25 cellular contexts compared by ENCODE assay signal in genomic region chr6:167791780-167792478, GRCh38. TPM values are rescaled to one million over a fixed set of nuclear protein-coding genes. Genes with fewer than 3 reads are reported as not detected.
DNase-seq lines count a peak whose midpoint lies in the region; ATAC-seq, FAIRE-seq and TF ChIP-seq lines count a peak whose summit lies in the region.
"Had no signal": no experiment of that assay in that cellular context is flagged by ENCODE, and none has a peak within 500 bp of the region (broad histone marks: within the 10 kb centered on the region; RNA-seq: fewer than 3 reads in every experiment).

No MANE protein-coding gene starts in this region.

- no peak overlapping the region for H2AFZ ChIP-seq in GM12878 (ENCODE audit: control insufficient read depth, low read depth, low read length)
- H2AFZ ChIP-seq in osteoblast (ENCODE audit: low read length): no peak overlapping the region
- H2AFZ ChIP-seq: parathyroid adenoma had no signal

- TF ChIP-seq CTCF in HEK293 (tag by site-specific recombination; IDR thresholded peaks at IDR 0.05): no peak
- TF ChIP-seq CTCF in GM12878 (IDR thresholded peaks at IDR 0.05 in 2 of 3, conservative IDR thresholded peaks at IDR 0.05 in 1 of 3; ENCODE audit: control insufficient read depth in 2 of 3, extremely low read depth in 1 of 3, insufficient read depth in 1 of 3, low read depth in 3 of 3, low read length in 3 of 3): no peak
- no peak for TF ChIP-seq CTCF in lung (IDR thresholded peaks at IDR 0.05; ENCODE audit: control extremely low read depth, extremely low read depth)
- no peak for TF ChIP-seq CTCF in osteoblast (IDR thresholded peaks at IDR 0.05; ENCODE audit: extremely low read depth, low read depth, low read length)
- no peak for TF ChIP-seq CTCF in thyroid gland (IDR thresholded peaks at IDR 0.05)

- H3K79me2 ChIP-seq in GM12878 (ENCODE audit: control insufficient read depth, insufficient read depth, low read length): no peaks in the 10 kb centered on the region
- no peaks in the 10 kb centered on the region for H3K79me2 ChIP-seq in osteoblast (ENCODE audit: insufficient read depth, low read length)
- H3K79me2 ChIP-seq: parathyroid adenoma had no signal

- SMC1A ChIA-PET in GM12878 (lab: Charles Lee; ENCODE audit: uncharacterized antibody, unreplicated experiment): no interaction called here

- WGBS in GM12878 (ENCODE audit: insufficient coverage, insufficient replicate concordance, low lambda C conversion rate, missing lambda C conversion rate): 52% methylated on average over 13 of the region's 13 CpGs
- 81 to 86% methylated on average over 13 of the region's 13 CpGs for WGBS in lung, 2 donors
- 78 to 85% methylated on average over 13 of the region's 13 CpGs for WGBS in thyroid gland, 2 donors

- peaks cover 4% of the 10 kb centered on the region for H3K36me3 Mint-ChIP-seq in T-helper 17 cell (ENCODE audit: low read depth)
- H3K36me3 Mint-ChIP-seq: CD4-positive, CD25-positive, alpha-beta regulatory T cell; natural killer cell had no signal

- peaks cover 0 to 3% (median 0%) of the 10 kb centered on the region in 11 experiments; a peak in 1 of 22 replicates for H3K36me3 ChIP-seq in BLaER1 treated with 17β-estradiol and CSF1 and Interleukin-3, amounts not matched to agents 10 nM and 100 nM
- no peaks in the 10 kb centered on the region for H3K36me3 ChIP-seq in HEK293 (ENCODE audit: control insufficient read depth in 2 of 2, insufficient read depth in 1 of 2, low read length in 2 of 2)
- H3K36me3 ChIP-seq in GM12878 (ENCODE audit: control insufficient read depth in 2 of 2, insufficient read depth in 2 of 2, low read length in 1 of 2): no peaks in the 10 kb centered on the region
- H3K36me3 ChIP-seq in lung (ENCODE audit: control insufficient read depth in 2 of 2, insufficient read depth in 2 of 2, low read length in 2 of 2): no peaks in the 10 kb centered on the region
- no peaks in the 10 kb centered on the region for H3K36me3 ChIP-seq in osteoblast (ENCODE audit: insufficient read depth, low read length)
- no peaks in the 10 kb centered on the region for H3K36me3 ChIP-seq in thyroid gland
- H3K36me3 ChIP-seq: gastrocnemius medialis, upper lobe of right lung, WERI-Rb-1 had no signal

- H4K20me1 ChIP-seq in BLaER1 treated with 17β-estradiol and CSF1 and Interleukin-3, amounts not matched to agents 10 nM and 100 nM: peaks cover 0 to 3% (median 0%) of the 10 kb centered on the region in 11 experiments; a peak in 1 of 22 replicates
- H4K20me1 ChIP-seq in GM12878 (ENCODE audit: control insufficient read depth, insufficient read depth) (no peaks in the 10 kb centered on the region), osteoblast (ENCODE audit: insufficient read depth, low read length) (no peaks in the 10 kb centered on the region)

- POLR2A ChIA-PET in HEK293 (lab: Yijun Ruan, JAX): interaction anchor here (0.6 kb wide), 1 partner anchor 188 kb away, joined by 5 read pairs; no protein-coding TSS in a partner anchor
- POLR2A ChIA-PET in GM12878 (lab: Charles Lee): no interaction called here

- H3K9ac ChIP-seq in BLaER1 treated with 17β-estradiol and CSF1 and Interleukin-3, amounts not matched to agents 10 nM and 100 nM: peak overlapping the region in 1 of 11 experiments; percentile 6; a peak in 1 of 22 replicates
- H3K9ac ChIP-seq in GM12878 (ENCODE audit: control insufficient read depth, insufficient read depth, low read length): no peak overlapping the region
- H3K9ac ChIP-seq: parathyroid adenoma had no signal

- ATAC-seq in GM12878 (peak; percentile 54), lung (ENCODE audit: insufficient read depth, low FRiP score) (no peak), T-helper 17 cell (no peak)
- ATAC-seq: activated naive CD8-positive, alpha-beta T cell treated with anti-CD3 and anti-CD28 coated beads, Interleukin-2, amount 50 U/mL, for 24 hours; gastrocnemius medialis; natural killer cell; SK-N-SH treated with all-trans-retinoic acid at 6 μM for 48 hours had no signal

- peaks cover 55% of the 10 kb centered on the region for H3K27me3 Mint-ChIP-seq in T-helper 17 cell

- in situ Hi-C loops in GM12878 (cut with MboI): no loop called here

- peaks cover 33 to 74% (median 52%) of the 10 kb centered on the region in 10 experiments for H3K4me1 ChIP-seq in BLaER1 treated with 17β-estradiol and CSF1 and Interleukin-3, amounts not matched to agents 10 nM and 100 nM
- H3K4me1 ChIP-seq in HEK293 (ENCODE audit: control insufficient read depth, insufficient read depth, low read length) (no peaks in the 10 kb centered on the region), GM12878 (ENCODE audit: control insufficient read depth, insufficient read depth, low read length) (peaks cover 3% of the 10 kb centered on the region; the same call in 1 of the 2 replicates), lung (ENCODE audit: control insufficient read depth in 2 of 2, insufficient read depth in 2 of 2, low read length in 2 of 2) (peaks cover under 1 to 9% of the 10 kb centered on the region in 2 donors), osteoblast (ENCODE audit: insufficient read depth, low read length) (no peaks in the 10 kb centered on the region), thyroid gland (peaks cover 9 to 14% of the 10 kb centered on the region in 2 donors)
- H3K4me1 ChIP-seq: parathyroid adenoma, upper lobe of right lung had no signal

- no peak for TF ChIP-seq POLR2A in GM12878 (IDR thresholded peaks at IDR 0.05; ENCODE audit: low read depth, low read length)
- TF ChIP-seq POLR2A in thyroid gland (IDR thresholded peaks at IDR 0.05): no peak

- no peak for FAIRE-seq in GM12878 (lab: Jason Lieb, UNC)

- RAD21 ChIA-PET in GM12878 (lab: Charles Lee; ENCODE audit: unreplicated experiment): interaction anchor here (1.2 kb wide), 1 partner anchor 107 kb away, joined by 3 read pairs; no protein-coding TSS in a partner anchor

- H3K27ac ChIP-seq in BLaER1 treated with 17β-estradiol and CSF1 and Interleukin-3, amounts not matched to agents 10 nM and 100 nM: peak overlapping the region in 4 of 11 experiments; percentile 47 to 67 (median 53); a peak in 6 of 22 replicates
- H3K27ac ChIP-seq in HEK293 (ENCODE audit: extremely low read depth, low read depth, low read length) (no peak overlapping the region), GM12878 (ENCODE audit: control insufficient read depth, insufficient read depth) (no peak overlapping the region), lung (ENCODE audit: low read depth in 1 of 2, low read length in 1 of 2) (no peak overlapping the region), osteoblast (ENCODE audit: low read depth, low read length) (no peak overlapping the region), thyroid gland (no peak overlapping the region)
- H3K27ac ChIP-seq: gastrocnemius medialis, parathyroid adenoma, upper lobe of right lung, WERI-Rb-1 had no signal

- peak overlapping the region in 10 of 11 experiments; percentile 8 to 84 (median 50); a peak in 17 of 22 replicates for H3K4me2 ChIP-seq in BLaER1 treated with 17β-estradiol and CSF1 and Interleukin-3, amounts not matched to agents 10 nM and 100 nM
- no peak overlapping the region for H3K4me2 ChIP-seq in GM12878 (ENCODE audit: control insufficient read depth, insufficient read depth)
- no peak overlapping the region for H3K4me2 ChIP-seq in osteoblast (ENCODE audit: insufficient read depth, low read length)

- H3K4me3 Mint-ChIP-seq in T-helper 17 cell: no peak overlapping the region
- H3K4me3 Mint-ChIP-seq: activated naive CD8-positive, alpha-beta T cell treated with anti-CD3 and anti-CD28 coated beads, Interleukin-2, amount 50 U/mL, for 24 hours; natural killer cell; T-helper 2 cell treated with Interferon-gamma antibody and Interleukin-4, amounts not matched to agents 5 μg/mL and 100 μg/mL, for 36 hours had no signal

- H3K27ac Mint-ChIP-seq in T-helper 17 cell: no peak overlapping the region
- H3K27ac Mint-ChIP-seq: activated naive CD8-positive, alpha-beta T cell treated with anti-CD3 and anti-CD28 coated beads, Interleukin-2, amount 50 U/mL, for 24 hours; CD4-positive, CD25-positive, alpha-beta regulatory T cell; natural killer cell; T-helper 2 cell treated with Interferon-gamma antibody and Interleukin-4, amounts not matched to agents 5 μg/mL and 100 μg/mL, for 36 hours had no signal

- H3K9me3 ChIP-seq in BLaER1 treated with 17β-estradiol and CSF1 and Interleukin-3, amounts not matched to agents 10 nM and 100 nM (replicated peaks in 1 of 11): peaks cover 14 to 27% (median 19%) of the 10 kb centered on the region in 11 experiments; a peak in 21 of 22 replicates
- H3K9me3 ChIP-seq in HEK293 (ENCODE audit: control insufficient read depth, insufficient read depth, low read depth, low read length): no peaks in the 10 kb centered on the region
- H3K9me3 ChIP-seq in GM12878 (replicated peaks; ENCODE audit: control insufficient read depth, insufficient read depth, low read length): no peaks in the 10 kb centered on the region; the same call in 2 of the 3 replicates
- H3K9me3 ChIP-seq in lung (ENCODE audit: control insufficient read depth in 2 of 2, insufficient read depth in 1 of 2, low read length in 1 of 2): no peaks in the 10 kb centered on the region
- H3K9me3 ChIP-seq in T-helper 17 cell (ENCODE audit: control insufficient read depth, low read length, poor library complexity, severe bottlenecking): no peaks in the 10 kb centered on the region
- H3K9me3 ChIP-seq in osteoblast (ENCODE audit: low read depth, low read length): no peaks in the 10 kb centered on the region
- H3K9me3 ChIP-seq in thyroid gland: no peaks in the 10 kb centered on the region
- H3K9me3 ChIP-seq: gastrocnemius medialis, upper lobe of right lung had no signal

- H3K4me3 ChIP-seq in BLaER1 treated with 17β-estradiol and CSF1 and Interleukin-3, amounts not matched to agents 10 nM and 100 nM: no peak overlapping the region
- H3K4me3 ChIP-seq in HEK293 (ENCODE audit: low read depth, low read length) (no peak overlapping the region), GM12878 (no peak overlapping the region), lung (no peak overlapping the region), osteoblast (ENCODE audit: insufficient read depth, low read length) (no peak overlapping the region), thyroid gland (replicated peaks in 1 of 3) (no peak overlapping the region)
- H3K4me3 ChIP-seq: gastrocnemius medialis, upper lobe of right lung had no signal

- CTCF ChIA-PET in HEK293 (lab: Yijun Ruan, JAX): interaction anchor here (0.9 kb wide), 1 partner anchor 10 kb away, joined by 4 read pairs; no protein-coding TSS in a partner anchor
- CTCF ChIA-PET in GM12878 (lab: Yijun Ruan, JAX): no interaction called here

- H3K4me1 Mint-ChIP-seq in T-helper 17 cell: peaks cover 14% of the 10 kb centered on the region
- H3K4me1 Mint-ChIP-seq: natural killer cell had no signal

- DNase-seq in GM12878 (ENCODE audit: low read depth, low spot score): no peak
- peak; percentile 25 for DNase-seq in lung (ENCODE audit: low spot score)
- no peak for DNase-seq in T-helper 17 cell
- no peak for DNase-seq in osteoblast (ENCODE audit: insufficient read length, low spot score, missing footprints)
- no peak for DNase-seq in glomerular visceral epithelial cell (ENCODE audit: extremely low spot score)
- DNase-seq in thyroid gland: no peak
- DNase-seq: activated CD4-positive, alpha-beta T cell treated with anti-CD3 and anti-CD28 coated beads, Interleukin-2, amount 50 U/mL, for 4 hours; activated effector memory CD4-positive, alpha-beta T cell treated with Interleukin-2 at 50 U/mL for 16 hours; activated naive CD8-positive, alpha-beta T cell treated with anti-CD3 and anti-CD28 coated beads, Interleukin-2, amount 50 U/mL, for 24 hours; CD4-positive, CD25-positive, alpha-beta regulatory T cell; DMS 273 treated with DMSO at 0.1 percent for 48 hours; effector memory CD4-positive, alpha-beta T cell; gastrocnemius medialis; left cardiac atrium; midbrain; natural killer cell; NCI-H1417; NCI-H446 treated with DMSO at 0.1 percent for 48 hours; upper lobe of right lung; WERI-Rb-1 had no signal

- TF ChIP-seq EP300 in GM12878 (IDR thresholded peaks at IDR 0.05; ENCODE audit: borderline replicate concordance in 1 of 2, control insufficient read depth in 1 of 2, low read depth in 2 of 2, low read length in 2 of 2): no peak

- peaks cover 0 to 21% (median 0%) of the 10 kb centered on the region in 11 experiments; a peak in 9 of 22 replicates for H3K27me3 ChIP-seq in BLaER1 treated with 17β-estradiol and CSF1 and Interleukin-3, amounts not matched to agents 10 nM and 100 nM
- H3K27me3 ChIP-seq in GM12878 (replicated peaks in 1 of 2; ENCODE audit: control insufficient read depth in 2 of 2, insufficient read depth in 2 of 2, low read length in 1 of 2) (peaks cover 5 to 16% of the 10 kb centered on the region in 2 experiments), lung (ENCODE audit: control insufficient read depth, insufficient read depth) (no peaks in the 10 kb centered on the region), osteoblast (ENCODE audit: insufficient read depth, low read length) (no peaks in the 10 kb centered on the region), thyroid gland (no peaks in the 10 kb centered on the region)
- H3K27me3 ChIP-seq: gastrocnemius medialis had no signal

- no TSS peak for BruUV-seq in GM12878 (replicated peaks; lab: Mats Ljungman, UMichigan)

- no peak for TF ChIP-seq RAD21 in GM12878 (IDR thresholded peaks at IDR 0.05; ENCODE audit: insufficient read depth, low read depth, low read length)

- intact Hi-C loops in GM12878 (cut with micrococcal nuclease; ENCODE audit: unreplicated experiment): no loop called here
- intact Hi-C loops in thyroid gland (cut with DNase I): no loop called here

RNA-seq across cellular contexts. Expression of gene AFDN, which starts 34.8 kb away (rescaled TPM):
- 295 and 304 TPM in 2 replicates for total RNA-seq in GM12878 (2013; cell fraction: nucleolus; rRNA removed)
- total RNA-seq in GM12878 (2014; rRNA removed): 47.2 and 52.8 TPM in 2 replicates
- 65.4 and 65.7 TPM in 2 replicates for total RNA-seq in GM12878 (2014; rRNA removed; fragmentation: Illumina TruSeq; extraction: Trizol)
- 67.8 and 68.2 TPM in 2 replicates for total RNA-seq in GM12878 (2021)
- polyA plus RNA-seq in GM12878 (2011; ENCODE audit: low read depth): 13.2 TPM
- 40.7 and 43.0 TPM in 2 replicates for polyA plus RNA-seq in GM12878 (2011; rRNA removed)
- 19.6 and 21.3 TPM in 2 replicates for polyA plus RNA-seq in GM12878 (2011; cell fraction: cytosol; rRNA removed)
- 121 and 135 TPM in 2 replicates for polyA plus RNA-seq in GM12878 (2011; cell fraction: nucleus; rRNA removed)
- polyA plus RNA-seq in GM12878 (2012): 18.5 and 22.9 TPM in 2 replicates
- 58.5 and 89.6 TPM in 2 replicates for polyA plus RNA-seq in GM12878 (2014; fragmentation: Illumina TruSeq; extraction: Trizol)
- 1 to 10 TPM; 5.7 to 8.7 TPM for polyA plus RNA-seq in GM12878 (2014; fragmentation: Nextera tagmentation; extraction: Ambion mirVana)
- polyA plus RNA-seq in GM12878 (2014; rRNA removed): 48.5 and 50.2 TPM in 2 replicates
- polyA plus RNA-seq in GM12878 (2016; fragmentation: Nextera tagmentation; extraction: Ambion mirVana): 10 to 100 TPM in 1 of 2 experiments, 1 to 10 TPM in 1; 7.2 to 11.8 TPM
- polyA minus RNA-seq in GM12878 (2011; rRNA and poly(A)+ RNA removed): 60.1 and 66.5 TPM in 2 replicates
- polyA minus RNA-seq in GM12878 (2011; cell fraction: cytosol; rRNA and poly(A)+ RNA removed): 17.5 and 23.0 TPM in 2 replicates
- polyA minus RNA-seq in GM12878 (2011; cell fraction: nucleus; rRNA and poly(A)+ RNA removed): 88.6 and 122 TPM in 2 replicates
- total RNA-seq in lung: 100 to 1,000 TPM; 185 to 407 TPM
- 10 to 100 TPM; 47.6 to 49.8 TPM for polyA plus RNA-seq in lung
- total RNA-seq in T-helper 17 cell: 10 to 100 TPM; 56.5 to 83.9 TPM
- total RNA-seq in osteoblast: 31.2 and 52.5 TPM in 2 replicates
- total RNA-seq in thyroid gland: 100 to 1,000 TPM; 196 to 311 (median 224) TPM

Comparison
In these comparisons a context has a peak if more than half of its experiments do, and no peak if none do; other contexts are left out.
1. H3K4me2 ChIP-seq: peak in BLaER1 treated with 17β-estradiol and CSF1 and Interleukin-3, amounts not matched to agents 10 nM and 100 nM (10 of 11); none in GM12878 (single experiment) and osteoblast (single experiment).